Comparison of ENCODE assay signal across 14 cellular contexts in genomic region chr2:70371753-70372152, GRCh38.
DNase-seq lines count a peak whose midpoint lies in the region; ATAC-seq, FAIRE-seq and TF ChIP-seq lines count a peak whose summit lies in the region.
"Had no signal": no experiment of that assay in that cellular context is flagged by ENCODE, and none has a peak within 500 bp of the region (broad histone marks: within the 10 kb centered on the region; RNA-seq: fewer than 3 reads in every experiment).

No MANE protein-coding gene starts in this region.

- H3K27me3 ChIP-seq in BJ (ENCODE audit: control insufficient read depth, insufficient read depth, low read length): no peaks in the 10 kb centered on the region
- peaks cover 6 to 8% of the 10 kb centered on the region in 2 experiments; a peak in 3 of 5 replicates for H3K27me3 ChIP-seq in K562 (ENCODE audit: control insufficient read depth in 2 of 2, insufficient read depth in 2 of 2, low read length in 2 of 2)

- no peak for TF ChIP-seq EP300 in K562 (IDR thresholded peaks at IDR 0.05; ENCODE audit: low read length)

- H3K9ac ChIP-seq in K562 (ENCODE audit: insufficient read depth in 1 of 2, low read depth in 2 of 2, low read length in 2 of 2): no peak overlapping the region

- WGBS in K562 (ENCODE audit: insufficient coverage, low coverage, missing lambda C conversion rate): 3% methylated on average over 3 of the region's 3 CpGs

- H4K20me1 ChIP-seq in K562 (replicated peaks; ENCODE audit: control insufficient read depth, insufficient read depth, low read length): no peaks in the 10 kb centered on the region

- no TSS peak for BruUV-seq in K562 (replicated peaks; lab: Mats Ljungman, UMichigan)

- TF ChIP-seq POLR2A in K562 (conservative IDR thresholded peaks at IDR 0.05): no peak

- H3K9me3 ChIP-seq in K562 (replicated peaks; ENCODE audit: control insufficient read depth, insufficient read depth, low read depth, low read length): no peaks in the 10 kb centered on the region

- no peak for TF ChIP-seq CTCF in BJ (IDR thresholded peaks at IDR 0.05; ENCODE audit: insufficient read depth, low read depth, low read length)
- TF ChIP-seq CTCF in K562 (IDR thresholded peaks at IDR 0.05 in 2 of 3, conservative IDR thresholded peaks at IDR 0.05 in 1 of 3; ENCODE audit: insufficient read depth in 2 of 3, low read depth in 1 of 3, low read length in 3 of 3): no peak

- peak; percentile 38 for FAIRE-seq in HTR-8/SVneo (lab: Jason Lieb, UNC)
- no peak for FAIRE-seq in K562 (lab: Jason Lieb, UNC)

- TF ChIP-seq RAD21 in K562 (CRISPR knock-in tag; conservative IDR thresholded peaks at IDR 0.05 in 1 of 2, IDR thresholded peaks at IDR 0.05 in 1 of 2): no peak

- POLR2A ChIA-PET in BJ (lab: Charles Lee) (no interaction called here), K562 (lab: Yijun Ruan, JAX) (interaction anchor here (0.6 kb wide), 1 partner anchor 556 kb away, joined by 4 read pairs; no protein-coding TSS in a partner anchor), HEK293T (lab: Yijun Ruan, JAX) (no interaction called here)

- no peaks in the 10 kb centered on the region; a peak in 1 of 5 replicates for H3K4me1 ChIP-seq in K562 (replicated peaks in 1 of 2; ENCODE audit: control insufficient read depth in 2 of 2, insufficient read depth in 2 of 2, low read length in 2 of 2)

- ATAC-seq in K562: no peak

- intact Hi-C loops in K562 (cut with micrococcal nuclease): no loop called here

- H2AFZ ChIP-seq in K562 (ENCODE audit: low read depth, low read length): no peak overlapping the region

- CTCF ChIA-PET in BJ (lab: Yijun Ruan, JAX) (interaction anchor here (0.6 kb wide), 1 partner anchor 45 kb away, joined by 4 read pairs; no protein-coding TSS in a partner anchor), K562 (lab: Yijun Ruan, JAX; ENCODE audit: low intra/inter-chr PET ratio) (no interaction called here), HEK293T (lab: Yijun Ruan, JAX) (no interaction called here)

- in situ Hi-C loops in K562 (cut with MboI): no loop called here

- peak; percentile 46 for DNase-seq in BJ (ENCODE audit: low read depth)
- peak; percentile 74 for DNase-seq in HTR-8/SVneo (ENCODE audit: insufficient read length, low spot score)
- DNase-seq in K562 (ENCODE audit: extremely low read depth in 1 of 4, low spot score in 3 of 4): no peak
- peak; percentile 84 for DNase-seq in iris pigment epithelial cell (ENCODE audit: low read depth)
- DNase-seq in NOMO-1 treated with DMSO at 0.1 percent for 48 hours (lab: John Stamatoyannopoulos, UW; ENCODE audit: unreplicated experiment): no peak
- DNase-seq in HEK293T (ENCODE audit: extremely low spot score): no peak
- no peak for DNase-seq in NOMO-1 (lab: John Stamatoyannopoulos, UW; ENCODE audit: unreplicated experiment in 2 of 2)
- no peak for DNase-seq in D341Med (ENCODE audit: low spot score)
- DNase-seq: activated CD4-positive, alpha-beta T cell treated with anti-CD3 and anti-CD28 coated beads for 4 hours; CD4-positive, alpha-beta memory T cell; erythroblast; KBM-7; NK-92 treated with Interleukin-12 subunit alpha and Interleukin-12 subunit beta, amount 100 ng/mL, for 24 hours; T-helper 1 cell had no signal

- H3K36me3 ChIP-seq in BJ (ENCODE audit: control insufficient read depth, insufficient read depth, low read length): no peaks in the 10 kb centered on the region
- H3K36me3 ChIP-seq in K562 (ENCODE audit: control insufficient read depth, insufficient read depth, low read length): no peaks in the 10 kb centered on the region

- H3K79me2 ChIP-seq in K562 (ENCODE audit: control insufficient read depth, insufficient read depth, low read length): no peaks in the 10 kb centered on the region

- no peak overlapping the region for H3K27ac ChIP-seq in K562 (ENCODE audit: extremely low read depth, low read depth, low read length)

- H3K9me1 ChIP-seq in K562 (ENCODE audit: control insufficient read depth, insufficient read depth, low read length): no peaks in the 10 kb centered on the region

- H3K4me2 ChIP-seq in K562 (ENCODE audit: insufficient read depth, low read length): no peak overlapping the region

- H3K4me3 ChIP-seq in BJ (ENCODE audit: low read depth, low read length): no peak overlapping the region
- no peak overlapping the region for H3K4me3 ChIP-seq in K562

TF ChIP-seq in K562, 482 proteins besides CTCF, POLR2A, EP300 and RAD21 (continues in another document):
- TF ChIP-seq PHF21A (IDR thresholded peaks at IDR 0.05; ENCODE audit: borderline replicate concordance, low read depth) (no peak), USF1 (CRISPR knock-in tag; IDR thresholded peaks at IDR 0.05) (no peak), POU5F1 (IDR thresholded peaks at IDR 0.05; ENCODE audit: borderline replicate concordance, low read depth, low read length, partially characterized antibody) (no peak), MCM5 (IDR thresholded peaks at IDR 0.05; ENCODE audit: low read depth) (no peak), NFIX (CRISPR knock-in tag; IDR thresholded peaks at IDR 0.05; ENCODE audit: low read depth) (no peak), NCOA6 (IDR thresholded peaks at IDR 0.05) (no peak), MYNN (IDR thresholded peaks at IDR 0.05) (no peak), MYNN (CRISPR knock-in tag; IDR thresholded peaks at IDR 0.05) (no peak), ZFPM2 (CRISPR knock-in tag; IDR thresholded peaks at IDR 0.05) (no peak), RFX1 (IDR thresholded peaks at IDR 0.05) (peak; percentile 53), ELK3 (CRISPR knock-in tag; IDR thresholded peaks at IDR 0.05) (no peak), SMARCB1 (IDR thresholded peaks at IDR 0.05; ENCODE audit: insufficient read length, low read depth) (no peak), CEBPB (tag; IDR thresholded peaks at IDR 0.05) (peak; percentile 60), TCF3 (CRISPR knock-in tag; IDR thresholded peaks at IDR 0.05) (no peak)

TF ChIP-seq in HEK293T, 16 proteins besides CTCF, POLR2A, EP300 and RAD21:
- no peak for TF ChIP-seq TARDBP (IDR thresholded peaks at IDR 0.05)
TF ChIP-seq in HEK293T: peak in this region for 0.

Comparison
In these comparisons a context has a peak if more than half of its experiments do, and no peak if none do; other contexts are left out.
1. DNase-seq: peak in BJ (single experiment), HTR-8/SVneo (single experiment) and iris pigment epithelial cell (single experiment); none in K562 (0 of 4), NOMO-1 treated with DMSO at 0.1 percent for 48 hours (single experiment), HEK293T (single experiment), NOMO-1 (0 of 2) and D341Med (single experiment).